In the genomic region with DNA sequence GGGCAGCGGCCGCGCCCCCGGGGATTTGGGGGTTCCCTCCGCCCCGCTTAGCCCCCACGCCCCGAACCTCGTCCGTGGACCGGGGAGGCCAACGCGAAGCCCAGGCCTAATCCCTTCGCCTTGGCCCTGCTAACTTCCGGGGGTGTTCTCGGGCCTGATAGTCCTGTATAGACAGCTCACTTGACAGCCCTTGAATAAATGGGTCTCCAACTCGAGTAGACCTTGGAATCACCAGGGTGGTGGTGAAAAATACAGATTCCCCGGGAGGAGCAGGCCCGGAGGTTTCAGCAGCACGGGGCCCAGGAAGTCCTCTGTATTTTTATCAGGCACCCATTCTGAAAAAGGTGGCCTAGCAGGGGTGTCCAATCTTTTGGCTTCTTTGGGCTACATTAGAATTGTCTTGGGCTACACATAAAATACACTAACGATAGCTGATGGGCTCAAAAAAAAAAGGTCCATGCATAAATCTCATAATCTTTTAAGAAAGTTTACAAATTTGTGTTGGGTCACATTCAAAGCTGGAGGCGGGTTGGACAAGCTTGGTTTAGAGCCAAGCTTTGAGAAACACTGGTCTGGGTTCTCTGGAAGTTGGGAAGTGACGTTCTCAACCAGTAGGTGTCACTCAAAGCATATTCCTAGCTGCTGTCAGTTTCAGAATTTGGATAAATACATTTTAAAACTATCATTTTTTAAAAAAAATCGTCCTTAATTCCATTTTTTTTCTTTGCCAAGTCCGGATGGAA, we compare ENCODE assay signal across 8 cellular contexts.
DNase-seq lines count a peak whose midpoint lies in the region; TF ChIP-seq lines count a peak whose summit lies in the region.

No MANE protein-coding gene starts in this region.

- peak; percentile 53 for TF ChIP-seq CTCF in HFF-Myc (IDR thresholded peaks at IDR 0.05; ENCODE audit: low read depth, low read length, missing control alignments)
- TF ChIP-seq CTCF in sigmoid colon (IDR thresholded peaks at IDR 0.05) = peak in 3 of 4 experiments; percentile 36 to 71 (median 43)

- no peak for TF ChIP-seq EP300 in sigmoid colon (IDR thresholded peaks at IDR 0.05)

- intact Hi-C loops in sigmoid colon (cut with DNase I) = loop anchor here (2.0 to 5.0 kb wide), 2 partner anchors 223 to 1156 kb away; partner anchors contain the start of genes PHTF2 and TMEM60

- no peak overlapping the region for H3K9ac ChIP-seq in iPS-15b (ENCODE audit: low read depth, low read length)

- H3K4me1 ChIP-seq in SJSA1 (replicated peaks) = peaks cover 17% of the 10 kb centered on the region
- peaks cover 6% of the 10 kb centered on the region for H3K4me1 ChIP-seq in iPS-15b (ENCODE audit: control insufficient read depth, insufficient read depth, low read length)
- H3K4me1 ChIP-seq in sigmoid colon = peaks cover 0 to 30% (median 14%) of the 10 kb centered on the region in 4 donors

- peak overlapping the region; percentile 44 for H3K4me3 ChIP-seq in HFF-Myc (replicated peaks; ENCODE audit: low read depth, low read length)
- H3K4me3 ChIP-seq in MG63 = peak overlapping the region; percentile 53
- H3K4me3 ChIP-seq in SJSA1 = peak overlapping the region; percentile 56
- H3K4me3 ChIP-seq in iPS-15b (ENCODE audit: low read depth, low read length) = peak overlapping the region; percentile 27
- H3K4me3 ChIP-seq in sigmoid colon = peak overlapping the region; percentile 41 to 61 (median 58)

- no peak for TF ChIP-seq POLR2A in sigmoid colon (IDR thresholded peaks at IDR 0.05)

- H3K9me3 ChIP-seq in MG63 = no peaks in the 10 kb centered on the region
- H3K9me3 ChIP-seq in SJSA1 (replicated peaks) = 0 out of 2 replicates have a peak, but pooled peaks cover 3% of the 10 kb centered on the region
- H3K9me3 ChIP-seq in iPS-15b (ENCODE audit: control insufficient read depth, insufficient read depth, low read length) = no peaks in the 10 kb centered on the region
- no peaks in the 10 kb centered on the region for H3K9me3 ChIP-seq in sigmoid colon

- H3K27ac ChIP-seq in SJSA1 (peak overlapping the region; percentile 74; the same call in 1 of the 2 replicates), sigmoid colon (peak overlapping the region; percentile 96 to 97 (median 97))

- 1 to 2% methylated on average over 25 of the region's 25 CpGs for WGBS in sigmoid colon, 2 donors

- peak; percentile 41 for DNase-seq in stimulated activated CD4-positive, alpha-beta T cell treated with anti-CD3 and anti-CD28 coated beads, Interleukin-15, amount 100 ng/mL, for 24 hours
- no peak for DNase-seq in stimulated activated CD4-positive, alpha-beta T cell treated with anti-CD3 and anti-CD28 coated beads, Interleukin-12 subunit alpha, Interleukin-12 subunit beta, amount 100 ng/mL, for 4 hours
- DNase-seq in HFF-Myc (ENCODE audit: extremely low read depth, low read depth) (peak; percentile 70), MG63 (peak; percentile 50), SJSA1 (ENCODE audit: low read depth in 1 of 2, low spot score in 2 of 2) (peak; percentile 58 to 60), brain pericyte (ENCODE audit: low read depth, low spot score) (peak; percentile 50), sigmoid colon (peak; percentile 80)

- H3K27me3 ChIP-seq in MG63 (no peaks in the 10 kb centered on the region), SJSA1 (replicated peaks) (peaks cover 4% of the 10 kb centered on the region; the same call in 1 of the 2 replicates), iPS-15b (ENCODE audit: control insufficient read depth, insufficient read depth, low read length) (peaks cover 8% of the 10 kb centered on the region), sigmoid colon (no peaks in the 10 kb centered on the region)

- H3K36me3 ChIP-seq in MG63 = no peaks in the 10 kb centered on the region
- no peaks in the 10 kb centered on the region for H3K36me3 ChIP-seq in SJSA1
- H3K36me3 ChIP-seq in iPS-15b (ENCODE audit: control insufficient read depth, insufficient read depth, low read length) = no peaks in the 10 kb centered on the region
- no peaks in the 10 kb centered on the region for H3K36me3 ChIP-seq in sigmoid colon
